8 cellular contexts compared by ENCODE assay signal in the genomic region with DNA sequence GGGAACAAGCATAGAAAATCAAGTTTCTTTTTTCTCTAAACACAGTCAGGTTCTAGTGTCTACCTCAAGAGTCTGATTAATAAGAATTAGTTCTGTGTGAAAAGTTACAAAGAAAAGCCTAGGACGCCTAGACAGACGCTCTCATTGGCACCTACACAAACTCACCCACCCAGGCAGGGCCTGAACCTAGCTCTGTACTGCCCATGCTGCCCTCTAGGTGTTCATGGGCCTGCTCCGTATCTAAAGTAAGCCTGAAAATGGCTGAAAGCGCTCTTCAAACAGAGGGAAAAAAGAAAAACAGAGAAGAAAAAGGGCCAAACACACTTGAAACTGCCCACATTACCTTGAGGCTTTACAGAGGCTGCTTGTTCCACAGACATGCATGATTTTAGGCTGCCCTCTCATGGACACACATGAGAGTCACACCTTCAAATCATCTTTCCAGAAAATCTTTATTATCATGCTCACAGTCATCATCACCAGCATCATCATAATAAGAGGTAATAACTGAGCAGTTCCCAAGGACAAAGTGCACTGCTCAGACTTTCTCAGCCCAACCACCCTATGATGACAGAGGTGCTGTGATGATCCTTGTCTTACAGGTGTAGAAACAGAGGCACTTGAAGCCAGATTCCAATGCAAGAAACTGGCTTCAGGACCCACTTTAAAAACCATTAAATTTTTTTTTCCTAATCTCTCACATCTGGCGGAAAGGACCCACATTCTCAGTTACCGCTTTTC. TPM values are rescaled to one million over a fixed set of nuclear protein-coding genes. Genes with fewer than 3 reads are reported as not detected.
A peak's percentile ranks its signal among the peaks of the same experiment; 100 is the strongest.
DNase-seq lines count a peak whose midpoint lies in the region; ATAC-seq and TF ChIP-seq lines count a peak whose summit lies in the region.

No MANE protein-coding gene starts in this region.

- DNase-seq in ACHN (peak; percentile 30), ELF-1 (ENCODE audit: low read depth, low spot score) (peak; percentile 30), NCI-H2196 treated with DMSO at 0.1 percent for 48 hours (lab: John Stamatoyannopoulos, UW; ENCODE audit: unreplicated experiment) (peak; percentile 5), ascending aorta (ENCODE audit: low spot score in 2 of 2) (no peak), kidney epithelial cell (ENCODE audit: low read depth) (no peak), type B pancreatic cell (ENCODE audit: extremely low spot score, unreplicated experiment) (no peak), activated T-cell treated with anti-CD3 and anti-CD28 coated beads for 4 hours (no peak)

- peak; percentile 50 for ATAC-seq in HG02642 (IDR thresholded peaks at IDR 0.05; ENCODE audit: poor library complexity, unreplicated experiment)

- peak in 2 of 3 experiments; percentile 14 to 40 for TF ChIP-seq CTCF in ascending aorta (IDR thresholded peaks at IDR 0.05)
- TF ChIP-seq CTCF in kidney epithelial cell (IDR thresholded peaks at IDR 0.05; ENCODE audit: insufficient read depth, low read length, poor library complexity, severe bottlenecking) = peak; percentile 58
- peak; percentile 71 for TF ChIP-seq CTCF in type B pancreatic cell (conservative IDR thresholded peaks at IDR 0.05)

- H3K27me3 ChIP-seq in ascending aorta = no peaks in the 10 kb centered on the region
- no peaks in the 10 kb centered on the region for H3K27me3 ChIP-seq in kidney epithelial cell (ENCODE audit: control insufficient read depth, insufficient read depth, low read length)

- intact Hi-C loops in ascending aorta (cut with DNase I) = loop anchor here (10.0 kb wide), 1 partner anchor 162 kb away; no protein-coding TSS in a partner anchor

- peaks cover 3 to 4% of the 10 kb centered on the region in 2 donors for H3K4me1 ChIP-seq in ascending aorta

- no peaks in the 10 kb centered on the region for H3K9me3 ChIP-seq in ascending aorta

- in situ Hi-C loops in ACHN (cut with HindIII; ENCODE audit: low pct_ligation_motif_present, low pct_unique_long_range_greater_than_20kb, low sequenced_read_pairs) = no loop called here

- peak overlapping the region; percentile 23 for H3K27ac Mint-ChIP-seq in type B pancreatic cell

- no peaks in the 10 kb centered on the region for H3K27me3 Mint-ChIP-seq in type B pancreatic cell

- H3K27ac ChIP-seq in ascending aorta = peak overlapping the region in 1 of 2 donors; percentile 32

- H3K36me3 Mint-ChIP-seq in type B pancreatic cell = no peaks in the 10 kb centered on the region

- no peaks in the 10 kb centered on the region for H3K36me3 ChIP-seq in ascending aorta
- no peaks in the 10 kb centered on the region for H3K36me3 ChIP-seq in kidney epithelial cell (ENCODE audit: control insufficient read depth, insufficient read depth, low read length)

- peaks cover 7% of the 10 kb centered on the region for H3K4me1 Mint-ChIP-seq in type B pancreatic cell (ENCODE audit: unreplicated experiment)

- no peak overlapping the region for H3K4me3 Mint-ChIP-seq in type B pancreatic cell

- no peaks in the 10 kb centered on the region for H3K9me3 Mint-ChIP-seq in type B pancreatic cell

- H3K4me3 ChIP-seq in ascending aorta = no peak overlapping the region
- H3K4me3 ChIP-seq in kidney epithelial cell (ENCODE audit: low read depth, low read length) = no peak overlapping the region

RNA-seq across cellular contexts. Expression of a gene that starts 49.6 kb away (rescaled TPM):
- total RNA-seq in ascending aorta = not detected
- 2.0 and 2.1 TPM in 2 replicates for total RNA-seq in kidney epithelial cell
- total RNA-seq in type B pancreatic cell (ENCODE audit: low replicate concordance) = 2.0 and 2.8 TPM in 2 replicates

Comparison
In these comparisons a context has a peak if more than half of its experiments do, and no peak if none do; other contexts are left out.
1. DNase-seq: peak in ACHN (single experiment), ELF-1 (single experiment) and NCI-H2196 treated with DMSO at 0.1 percent for 48 hours (single experiment); none in ascending aorta (0 of 2), kidney epithelial cell (single experiment), type B pancreatic cell (single experiment) and activated T-cell treated with anti-CD3 and anti-CD28 coated beads for 4 hours (single experiment).
2. Peak in every context shown above with its lines, with median percentiles within 50 percentile points of each other: CTCF ChIP-seq.